3 cellular contexts compared by ENCODE assay signal in the genomic region with DNA sequence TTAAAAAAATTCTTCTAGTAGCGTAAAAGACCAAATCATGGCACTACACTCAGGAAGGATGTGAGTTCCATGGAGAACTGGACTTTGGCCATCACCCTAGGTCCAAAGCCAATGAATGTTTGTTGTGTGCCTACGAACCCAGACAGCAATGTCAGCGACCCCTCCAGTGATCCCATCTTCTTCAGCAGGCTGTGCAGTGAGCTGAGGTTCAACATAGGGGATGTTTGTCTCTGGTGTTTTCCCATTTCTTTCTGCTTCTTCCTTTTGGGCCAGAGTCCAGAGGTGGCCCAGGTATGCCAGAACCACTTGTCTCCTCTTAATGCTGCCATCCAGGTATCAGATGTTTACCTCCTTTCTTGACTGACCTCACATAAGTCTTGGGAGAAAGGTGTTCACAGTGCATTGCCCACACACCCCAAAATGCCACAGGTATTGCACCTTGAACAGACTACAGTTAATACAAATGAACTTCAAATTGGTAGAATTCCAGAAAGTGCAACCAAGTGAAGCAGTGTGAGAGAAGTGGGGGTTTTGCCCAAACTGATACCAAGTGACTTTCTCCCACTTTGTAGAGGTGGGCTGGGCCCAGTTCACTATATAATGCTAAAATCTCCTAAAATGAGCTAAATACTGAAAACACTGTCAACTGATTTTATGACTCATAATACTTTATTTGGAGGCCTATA.
A peak's percentile ranks its signal among the peaks of the same experiment; 100 is the strongest.
TF ChIP-seq lines count a peak whose summit lies in the region.

No MANE protein-coding gene starts in this region.

TF ChIP-seq in HepG2, 621 proteins besides CTCF, POLR2A, EP300 and RAD21 (continues in another document):
- TF ChIP-seq, protein P1, sequence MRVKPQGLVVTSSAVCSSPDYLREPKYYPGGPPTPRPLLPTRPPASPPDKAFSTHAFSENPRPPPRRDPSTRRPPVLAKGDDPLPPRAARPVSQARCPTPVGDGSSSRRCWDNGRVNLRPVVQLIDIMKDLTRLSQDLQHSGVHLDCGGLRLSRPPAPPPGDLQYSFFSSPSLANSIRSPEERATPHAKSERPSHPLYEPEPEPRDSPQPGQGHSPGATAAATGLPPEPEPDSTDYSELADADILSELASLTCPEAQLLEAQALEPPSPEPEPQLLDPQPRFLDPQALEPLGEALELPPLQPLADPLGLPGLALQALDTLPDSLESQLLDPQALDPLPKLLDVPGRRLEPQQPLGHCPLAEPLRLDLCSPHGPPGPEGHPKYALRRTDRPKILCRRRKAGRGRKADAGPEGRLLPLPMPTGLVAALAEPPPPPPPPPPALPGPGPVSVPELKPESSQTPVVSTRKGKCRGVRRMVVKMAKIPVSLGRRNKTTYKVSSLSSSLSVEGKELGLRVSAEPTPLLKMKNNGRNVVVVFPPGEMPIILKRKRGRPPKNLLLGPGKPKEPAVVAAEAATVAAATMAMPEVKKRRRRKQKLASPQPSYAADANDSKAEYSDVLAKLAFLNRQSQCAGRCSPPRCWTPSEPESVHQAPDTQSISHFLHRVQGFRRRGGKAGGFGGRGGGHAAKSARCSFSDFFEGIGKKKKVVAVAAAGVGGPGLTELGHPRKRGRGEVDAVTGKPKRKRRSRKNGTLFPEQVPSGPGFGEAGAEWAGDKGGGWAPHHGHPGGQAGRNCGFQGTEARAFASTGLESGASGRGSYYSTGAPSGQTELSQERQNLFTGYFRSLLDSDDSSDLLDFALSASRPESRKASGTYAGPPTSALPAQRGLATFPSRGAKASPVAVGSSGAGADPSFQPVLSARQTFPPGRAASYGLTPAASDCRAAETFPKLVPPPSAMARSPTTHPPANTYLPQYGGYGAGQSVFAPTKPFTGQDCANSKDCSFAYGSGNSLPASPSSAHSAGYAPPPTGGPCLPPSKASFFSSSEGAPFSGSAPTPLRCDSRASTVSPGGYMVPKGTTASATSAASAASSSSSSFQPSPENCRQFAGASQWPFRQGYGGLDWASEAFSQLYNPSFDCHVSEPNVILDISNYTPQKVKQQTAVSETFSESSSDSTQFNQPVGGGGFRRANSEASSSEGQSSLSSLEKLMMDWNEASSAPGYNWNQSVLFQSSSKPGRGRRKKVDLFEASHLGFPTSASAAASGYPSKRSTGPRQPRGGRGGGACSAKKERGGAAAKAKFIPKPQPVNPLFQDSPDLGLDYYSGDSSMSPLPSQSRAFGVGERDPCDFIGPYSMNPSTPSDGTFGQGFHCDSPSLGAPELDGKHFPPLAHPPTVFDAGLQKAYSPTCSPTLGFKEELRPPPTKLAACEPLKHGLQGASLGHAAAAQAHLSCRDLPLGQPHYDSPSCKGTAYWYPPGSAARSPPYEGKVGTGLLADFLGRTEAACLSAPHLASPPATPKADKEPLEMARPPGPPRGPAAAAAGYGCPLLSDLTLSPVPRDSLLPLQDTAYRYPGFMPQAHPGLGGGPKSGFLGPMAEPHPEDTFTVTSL (CRISPR knock-in tag; IDR thresholded peaks at IDR 0.05; ENCODE audit: borderline replicate concordance) = peak; percentile 53; the same call in 1 of the 2 replicates
- TF ChIP-seq NFYB (CRISPR knock-in tag; IDR thresholded peaks at IDR 0.05) (no peak), SP2 (CRISPR knock-in tag; IDR thresholded peaks at IDR 0.05) (no peak), ZNF264 (CRISPR knock-in tag; IDR thresholded peaks at IDR 0.05) (peak; percentile 68)

TF ChIP-seq in A549, 52 proteins besides CTCF, POLR2A, EP300 and RAD21:
- TF ChIP-seq HOXB13 (CRISPR knock-in tag; IDR thresholded peaks at IDR 0.05; ENCODE audit: low read depth) (no peak), FOSL2 (IDR thresholded peaks at IDR 0.05) (no peak), FOSL2 (CRISPR knock-in tag; IDR thresholded peaks at IDR 0.05) (0 out of 2 replicates have a peak, but pooled peaks have one; percentile 6), TFCP2L1 (CRISPR knock-in tag; IDR thresholded peaks at IDR 0.05) (no peak), JUN (IDR thresholded peaks at IDR 0.05) (no peak), SMC3 (IDR thresholded peaks at IDR 0.05) (no peak), CHD4 (IDR thresholded peaks at IDR 0.05; ENCODE audit: borderline replicate concordance) (no peak)
- TF ChIP-seq, protein P2, sequence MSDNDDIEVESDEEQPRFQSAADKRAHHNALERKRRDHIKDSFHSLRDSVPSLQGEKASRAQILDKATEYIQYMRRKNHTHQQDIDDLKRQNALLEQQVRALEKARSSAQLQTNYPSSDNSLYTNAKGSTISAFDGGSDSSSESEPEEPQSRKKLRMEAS (IDR thresholded peaks at IDR 0.05) = no peak

TF ChIP-seq in liver, 16 proteins besides CTCF, POLR2A, EP300 and RAD21:
- TF ChIP-seq HNF4A (conservative IDR thresholded peaks at IDR 0.05) (peak; percentile 11 to 51), EGR1 (IDR thresholded peaks at IDR 0.05; ENCODE audit: low read depth in 2 of 2) (no peak)
